Comparison of ENCODE assay signal across 9 cellular contexts in genomic region chr6:26183237-26183580, GRCh38.
DNase-seq lines count a peak whose midpoint lies in the region; ATAC-seq and FAIRE-seq lines count a peak whose summit lies in the region.
"Had no signal": no experiment of that assay in that cellular context is flagged by ENCODE, and none has a peak within 500 bp of the region (broad histone marks: within the 10 kb centered on the region; RNA-seq: fewer than 3 reads in every experiment).

No MANE protein-coding gene starts in this region.

- H3K36me3 Mint-ChIP-seq in activated CD4-positive, alpha-beta T cell treated with anti-CD3 and anti-CD28 coated beads, Interleukin-2, amount 10 ng/mL, durations not matched to agents 24 days and 14 days (ENCODE audit: low read depth) = no peaks in the 10 kb centered on the region
- peaks cover 10% of the 10 kb centered on the region for H3K36me3 Mint-ChIP-seq in central memory CD8-positive, alpha-beta T cell (ENCODE audit: insufficient read depth)
- no peaks in the 10 kb centered on the region for H3K36me3 Mint-ChIP-seq in memory B cell

- H3K4me1 ChIP-seq in thymus (ENCODE audit: control insufficient read depth, insufficient read depth, low read length) = peaks cover 8% of the 10 kb centered on the region

- 13% methylated on average over 11 of the region's 11 CpGs for WGBS in thymus

- H3K27ac Mint-ChIP-seq in activated CD4-positive, alpha-beta T cell treated with anti-CD3 and anti-CD28 coated beads, Interleukin-2, amount 10 ng/mL, durations not matched to agents 24 days and 14 days = peak overlapping the region; percentile 98
- peak overlapping the region; percentile 91 for H3K27ac Mint-ChIP-seq in central memory CD8-positive, alpha-beta T cell (ENCODE audit: low read depth)
- peak overlapping the region; percentile 90 for H3K27ac Mint-ChIP-seq in memory B cell

- ATAC-seq in central memory CD8-positive, alpha-beta T cell (replicated peaks; ENCODE audit: extremely low read depth, poor library complexity, severe bottlenecking) = no peak
- no peak for ATAC-seq in memory B cell (ENCODE audit: low read depth)
- ATAC-seq in GM18519 (IDR thresholded peaks at IDR 0.05; ENCODE audit: low FRiP score, unreplicated experiment) = no peak

- peak overlapping the region; percentile 93 for H3K4me3 Mint-ChIP-seq in activated CD4-positive, alpha-beta T cell treated with anti-CD3 and anti-CD28 coated beads, Interleukin-2, amount 10 ng/mL, durations not matched to agents 24 days and 14 days
- H3K4me3 Mint-ChIP-seq in central memory CD8-positive, alpha-beta T cell = peak overlapping the region; percentile 87
- peak overlapping the region; percentile 100 for H3K4me3 Mint-ChIP-seq in memory B cell

- DNase-seq in activated CD4-positive, alpha-beta T cell treated with anti-CD3 and anti-CD28 coated beads, Interleukin-2, amount 10 ng/mL, durations not matched to agents 24 days and 14 days = no peak
- no peak for DNase-seq in activated CD4-positive, alpha-beta T cell treated with anti-CD3 and anti-CD28 coated beads for 48 hours
- no peak for DNase-seq in central memory CD8-positive, alpha-beta T cell (ENCODE audit: low spot score in 2 of 2)
- DNase-seq in memory B cell (ENCODE audit: low spot score in 2 of 2) = no peak
- no peak for DNase-seq in urothelium cell line (ENCODE audit: low spot score)
- DNase-seq in NCI-H2081 treated with DMSO at 0.1 percent for 48 hours (lab: John Stamatoyannopoulos, UW) = no peak

- peaks cover 49% of the 10 kb centered on the region for H3K4me1 Mint-ChIP-seq in activated CD4-positive, alpha-beta T cell treated with anti-CD3 and anti-CD28 coated beads, Interleukin-2, amount 10 ng/mL, durations not matched to agents 24 days and 14 days
- H3K4me1 Mint-ChIP-seq in central memory CD8-positive, alpha-beta T cell = peaks cover 28% of the 10 kb centered on the region
- peaks cover 15% of the 10 kb centered on the region for H3K4me1 Mint-ChIP-seq in memory B cell

- no peaks in the 10 kb centered on the region for H3K27me3 ChIP-seq in thymus (ENCODE audit: control insufficient read depth, insufficient read depth)

- FAIRE-seq in urothelium cell line (lab: Jason Lieb, UNC) = no peak

- peak overlapping the region; percentile 80 for H3K27ac ChIP-seq in thymus (ENCODE audit: low read depth)
- H3K27ac ChIP-seq: C4-2B had no signal

- peak overlapping the region; percentile 47 for H3K4me3 ChIP-seq in thymus (ENCODE audit: low read length)

- no peaks in the 10 kb centered on the region for H3K27me3 Mint-ChIP-seq in activated CD4-positive, alpha-beta T cell treated with anti-CD3 and anti-CD28 coated beads, Interleukin-2, amount 10 ng/mL, durations not matched to agents 24 days and 14 days
- no peaks in the 10 kb centered on the region for H3K27me3 Mint-ChIP-seq in central memory CD8-positive, alpha-beta T cell
- no peaks in the 10 kb centered on the region for H3K27me3 Mint-ChIP-seq in memory B cell

- H3K36me3 ChIP-seq in thymus (ENCODE audit: control insufficient read depth, insufficient read depth) = no peaks in the 10 kb centered on the region

- intact Hi-C loops in activated CD4-positive, alpha-beta T cell treated with anti-CD3 and anti-CD28 coated beads, Interleukin-2, amount 10 ng/mL, durations not matched to agents 24 days and 14 days (cut with micrococcal nuclease) = loop anchor here (1.0 to 2.0 kb wide), 3 partner anchors 8 to 23 kb away; a partner anchor contains a TSS

- no peaks in the 10 kb centered on the region for H3K9me3 ChIP-seq in thymus (ENCODE audit: control insufficient read depth)

- no peaks in the 10 kb centered on the region for H3K9me3 Mint-ChIP-seq in activated CD4-positive, alpha-beta T cell treated with anti-CD3 and anti-CD28 coated beads, Interleukin-2, amount 10 ng/mL, durations not matched to agents 24 days and 14 days
- no peaks in the 10 kb centered on the region for H3K9me3 Mint-ChIP-seq in central memory CD8-positive, alpha-beta T cell
- H3K9me3 Mint-ChIP-seq in memory B cell = peaks cover 4% of the 10 kb centered on the region
